Comparison of ENCODE assay signal across 17 cellular contexts in the genomic region with DNA sequence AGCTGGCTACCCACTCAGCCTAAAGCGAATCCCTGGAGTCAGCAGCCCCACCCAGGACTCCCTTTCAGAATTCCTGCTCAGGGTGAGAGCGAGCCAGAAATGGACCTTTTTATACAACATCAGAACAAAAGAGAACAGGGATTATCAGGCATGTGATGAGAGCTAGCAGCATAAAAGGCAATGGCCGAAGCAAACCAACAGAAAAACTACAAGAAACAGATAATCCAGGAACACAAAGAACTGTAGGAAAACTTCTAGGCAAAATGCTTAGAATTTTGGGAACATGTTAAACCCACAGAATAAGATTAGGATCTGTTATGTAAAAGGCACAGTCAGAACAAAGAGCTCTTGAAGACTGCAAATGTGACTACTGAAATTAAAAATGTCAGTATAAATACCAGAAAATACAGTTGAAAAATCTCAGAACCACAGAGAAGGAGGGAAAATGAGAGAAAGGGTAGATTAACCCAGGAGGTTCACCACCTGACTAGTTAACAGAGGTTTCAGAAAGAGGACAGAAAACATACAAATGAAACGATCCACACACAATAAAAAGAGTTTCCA.
"Had no signal": no experiment of that assay in that cellular context is flagged by ENCODE, and none has a peak within 500 bp of the region (broad histone marks: within the 10 kb centered on the region; RNA-seq: fewer than 3 reads in every experiment).

No MANE protein-coding gene starts in this region.

- H3K4me3 Mint-ChIP-seq: activated CD8-positive, alpha-beta memory T cell treated with anti-CD3 and anti-CD28 coated beads, Interleukin-2, amount 10 ng/mL, durations not matched to agents 7 days and 5 days; activated naive CD4-positive, alpha-beta T cell treated with anti-CD3 and anti-CD28 coated beads for 36 hours; activated T-cell treated with anti-CD3 and anti-CD28 coated beads, Interleukin-2, amount 50 U/mL, for 72 hours; immature natural killer cell; nephron; stimulated activated memory B cell treated with anti-CD40 and anti-IgM and Interleukin-4, amounts not matched to agents 10 μg/mL and 1 μg/mL and 100 μg/mL, for 72 hours had no signal

- H3K4me3 ChIP-seq: esophagus muscularis mucosa, lung, SJSA1, spleen had no signal

- DNase-seq: activated CD4-positive, alpha-beta T cell treated with anti-CD3 and anti-CD28 coated beads, Interleukin-2, amount 50 U/mL, for 48 hours; activated CD8-positive, alpha-beta memory T cell treated with anti-CD3 and anti-CD28 coated beads, Interleukin-2, amount 10 ng/mL, durations not matched to agents 7 days and 5 days; activated naive CD4-positive, alpha-beta T cell treated with anti-CD3 and anti-CD28 coated beads for 36 hours; activated T-cell treated with anti-CD3 and anti-CD28 coated beads, Interleukin-2, amount 50 U/mL, for 72 hours; amniotic stem cell; glutamatergic neuron; immature natural killer cell; left colon; spleen; stimulated activated CD4-positive, alpha-beta T cell treated with anti-CD3 and anti-CD28 coated beads, Interleukin-1b, Interleukin-23, amount 100 ng/mL, for 48 hours; trophoblast cell had no signal

- H3K27ac ChIP-seq: esophagus muscularis mucosa, SJSA1 had no signal

- H3K36me3 ChIP-seq: esophagus muscularis mucosa, SJSA1, spleen had no signal

- H3K9me3 Mint-ChIP-seq: activated naive CD4-positive, alpha-beta T cell treated with anti-CD3 and anti-CD28 coated beads for 36 hours; activated T-cell treated with anti-CD3 and anti-CD28 coated beads, Interleukin-2, amount 50 U/mL, for 72 hours; immature natural killer cell; nephron; stimulated activated memory B cell treated with anti-CD40 and anti-IgM and Interleukin-4, amounts not matched to agents 10 μg/mL and 1 μg/mL and 100 μg/mL, for 72 hours had no signal

- H3K27ac Mint-ChIP-seq: activated CD8-positive, alpha-beta memory T cell treated with anti-CD3 and anti-CD28 coated beads, Interleukin-2, amount 10 ng/mL, durations not matched to agents 7 days and 5 days; activated naive CD4-positive, alpha-beta T cell treated with anti-CD3 and anti-CD28 coated beads for 36 hours; activated T-cell treated with anti-CD3 and anti-CD28 coated beads, Interleukin-2, amount 50 U/mL, for 72 hours; nephron; stimulated activated memory B cell treated with anti-CD40 and anti-IgM and Interleukin-4, amounts not matched to agents 10 μg/mL and 1 μg/mL and 100 μg/mL, for 72 hours had no signal

- H3K27me3 ChIP-seq: SJSA1, spleen had no signal

- H3K4me1 Mint-ChIP-seq: nephron had no signal

- ATAC-seq: activated CD8-positive, alpha-beta memory T cell treated with anti-CD3 and anti-CD28 coated beads, Interleukin-2, amount 10 ng/mL, durations not matched to agents 7 days and 5 days; activated T-cell treated with anti-CD3 and anti-CD28 coated beads, Interleukin-2, amount 50 U/mL, for 72 hours; left colon; sciatic nerve; stimulated activated memory B cell treated with anti-CD40 and anti-IgM and Interleukin-4, amounts not matched to agents 10 μg/mL and 1 μg/mL and 100 μg/mL, for 72 hours had no signal

- H3K36me3 Mint-ChIP-seq: activated CD8-positive, alpha-beta memory T cell treated with anti-CD3 and anti-CD28 coated beads, Interleukin-2, amount 10 ng/mL, durations not matched to agents 7 days and 5 days; immature natural killer cell; stimulated activated memory B cell treated with anti-CD40 and anti-IgM and Interleukin-4, amounts not matched to agents 10 μg/mL and 1 μg/mL and 100 μg/mL, for 72 hours had no signal

- H3K9me3 ChIP-seq: esophagus muscularis mucosa, SJSA1, spleen had no signal
